13 cellular contexts compared by ENCODE assay signal in the genomic region with DNA sequence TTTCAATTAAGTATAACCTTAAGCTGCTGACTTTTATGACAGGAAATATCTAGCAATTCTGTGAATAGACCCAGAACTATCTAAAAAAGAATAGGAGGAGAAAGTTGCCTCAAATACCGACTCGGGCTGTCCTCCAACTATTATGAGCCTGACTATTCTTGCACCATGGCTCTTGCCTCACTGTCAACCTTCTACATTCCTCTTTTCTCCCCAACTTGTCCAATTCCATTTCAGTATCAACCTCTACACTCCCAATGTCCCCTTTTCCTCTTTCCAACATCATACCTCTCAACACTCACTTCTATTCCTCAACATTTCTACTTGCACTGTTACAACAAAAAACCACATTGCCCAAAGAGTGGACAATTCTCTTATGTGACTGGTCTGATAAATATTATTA. TPM values are rescaled to one million over a fixed set of nuclear protein-coding genes. Genes with fewer than 3 reads are reported as not detected.
A peak's percentile ranks its signal among the peaks of the same experiment; 100 is the strongest.
DNase-seq lines count a peak whose midpoint lies in the region; ATAC-seq, FAIRE-seq and TF ChIP-seq lines count a peak whose summit lies in the region.
"Had no signal": no experiment of that assay in that cellular context is flagged by ENCODE, and none has a peak within 500 bp of the region (broad histone marks: within the 10 kb centered on the region; RNA-seq: fewer than 3 reads in every experiment).

No MANE protein-coding gene starts in this region.

- no peak for DNase-seq in CD4-positive, CD25-positive, alpha-beta regulatory T cell
- no peak for DNase-seq in GM23338 (ENCODE audit: low spot score)
- DNase-seq in activated CD8-positive, alpha-beta T cell treated with anti-CD3 and anti-CD28 coated beads for 36 hours, result no peak
- no peak for DNase-seq in naive thymus-derived CD4-positive, alpha-beta T cell
- no peak for DNase-seq in erythroblast (lab: John Stamatoyannopoulos, UW)
- no peak for DNase-seq in frontal cortex (ENCODE audit: low spot score in 2 of 2)
- DNase-seq in NCI-H774 (lab: John Stamatoyannopoulos, UW), result no peak
- no peak for DNase-seq in NCI-H526 (lab: John Stamatoyannopoulos, UW)
- DNase-seq: caudate nucleus, esophagus squamous epithelium, NCI-H187 treated with DMSO at 0.1 percent for 48 hours, spleen had no signal

- H3K9me3 ChIP-seq in CD4-positive, CD25-positive, alpha-beta regulatory T cell (ENCODE audit: control insufficient read depth in 2 of 2, low read length in 2 of 2), result no peaks in the 10 kb centered on the region
- no peaks in the 10 kb centered on the region for H3K9me3 ChIP-seq in naive thymus-derived CD4-positive, alpha-beta T cell (ENCODE audit: control insufficient read depth in 2 of 3, low read length in 3 of 3)
- H3K9me3 ChIP-seq: esophagus squamous epithelium, spleen had no signal

- POLR2A ChIA-PET in activated CD8-positive, alpha-beta T cell treated with anti-CD3 and anti-CD28 coated beads for 36 hours (lab: Charles Lee), result interaction anchor here (1.4 kb wide), 1 partner anchor 11 kb away, joined by 4 read pairs; no protein-coding TSS in a partner anchor
- POLR2A ChIA-PET in naive thymus-derived CD4-positive, alpha-beta T cell (lab: Charles Lee), result no interaction called here

- intact Hi-C loops in activated CD8-positive, alpha-beta T cell treated with anti-CD3 and anti-CD28 coated beads for 36 hours (cut with micrococcal nuclease), result no loop called here
- intact Hi-C loops in naive thymus-derived CD4-positive, alpha-beta T cell (cut with micrococcal nuclease), result loop anchor here (5.0 to 10.0 kb wide), 7 partner anchors 38 to 1605 kb away; a partner anchor contains a TSS

- H3K79me2 ChIP-seq in GM23338 (replicated peaks; ENCODE audit: insufficient read depth), result peaks cover 71% of the 10 kb centered on the region

- FAIRE-seq in frontal cortex (lab: Jason Lieb, UNC), result no peak
- FAIRE-seq: HTR-8/SVneo had no signal

- peaks cover 40 to 71% (median 51%) of the 10 kb centered on the region in 4 donors for H3K4me1 Mint-ChIP-seq in CD4-positive, CD25-positive, alpha-beta regulatory T cell
- peaks cover 27% of the 10 kb centered on the region for H3K4me1 Mint-ChIP-seq in GM23338
- peaks cover 51% of the 10 kb centered on the region for H3K4me1 Mint-ChIP-seq in activated CD8-positive, alpha-beta T cell treated with anti-CD3 and anti-CD28 coated beads for 36 hours (ENCODE audit: low read depth)
- peaks cover 32 to 76% (median 63%) of the 10 kb centered on the region in 7 donors for H3K4me1 Mint-ChIP-seq in naive thymus-derived CD4-positive, alpha-beta T cell

- no peaks in the 10 kb centered on the region for H3K27me3 Mint-ChIP-seq in CD4-positive, CD25-positive, alpha-beta regulatory T cell
- peaks cover 12% of the 10 kb centered on the region for H3K27me3 Mint-ChIP-seq in GM23338 (ENCODE audit: insufficient read depth, low read depth, poor library complexity)
- H3K27me3 Mint-ChIP-seq in activated CD8-positive, alpha-beta T cell treated with anti-CD3 and anti-CD28 coated beads for 36 hours, result no peaks in the 10 kb centered on the region
- no peaks in the 10 kb centered on the region for H3K27me3 Mint-ChIP-seq in naive thymus-derived CD4-positive, alpha-beta T cell

- H3K4me3 Mint-ChIP-seq in CD4-positive, CD25-positive, alpha-beta regulatory T cell, result peak overlapping the region in 3 of 4 donors; percentile 48 to 65 (median 62)
- peak overlapping the region; percentile 28; the same call in 2 of the 3 replicates for H3K4me3 Mint-ChIP-seq in GM23338
- H3K4me3 Mint-ChIP-seq in activated CD8-positive, alpha-beta T cell treated with anti-CD3 and anti-CD28 coated beads for 36 hours, result peak overlapping the region; percentile 46
- peak overlapping the region; percentile 3 to 66 (median 38) for H3K4me3 Mint-ChIP-seq in naive thymus-derived CD4-positive, alpha-beta T cell

- no peaks in the 10 kb centered on the region for H3K9me2 ChIP-seq in GM23338 (ENCODE audit: insufficient read depth)

- no peak for ATAC-seq in CD4-positive, CD25-positive, alpha-beta regulatory T cell (ENCODE audit: low read depth in 2 of 2)
- ATAC-seq in GM23338, result no peak
- ATAC-seq in activated CD8-positive, alpha-beta T cell treated with anti-CD3 and anti-CD28 coated beads for 36 hours, result no peak
- ATAC-seq in naive thymus-derived CD4-positive, alpha-beta T cell, result no peak

- peaks cover 11% of the 10 kb centered on the region for H3F3A ChIP-seq in GM23338 (replicated peaks; ENCODE audit: low read depth)

- H3K4me2 ChIP-seq in GM23338, result peak overlapping the region; percentile 44; the same call in 1 of the 2 replicates

- no peak overlapping the region for H3K27ac ChIP-seq in CD4-positive, CD25-positive, alpha-beta regulatory T cell (ENCODE audit: insufficient read depth, low read length, poor library complexity, severe bottlenecking)
- H3K27ac ChIP-seq in GM23338 (ENCODE audit: low read depth), result no peak overlapping the region
- no peak overlapping the region for H3K27ac ChIP-seq in naive thymus-derived CD4-positive, alpha-beta T cell (ENCODE audit: low read depth, low read length)
- H3K27ac ChIP-seq: esophagus squamous epithelium, spleen had no signal

- H3K9me3 Mint-ChIP-seq in CD4-positive, CD25-positive, alpha-beta regulatory T cell, result peaks cover 0 to 3% (median 0%) of the 10 kb centered on the region in 7 donors
- no peaks in the 10 kb centered on the region for H3K9me3 Mint-ChIP-seq in GM23338
- no peaks in the 10 kb centered on the region for H3K9me3 Mint-ChIP-seq in activated CD8-positive, alpha-beta T cell treated with anti-CD3 and anti-CD28 coated beads for 36 hours
- H3K9me3 Mint-ChIP-seq in naive thymus-derived CD4-positive, alpha-beta T cell, result peaks cover 0 to 4% (median 0%) of the 10 kb centered on the region in 11 donors

- H3K4me3 ChIP-seq in CD4-positive, CD25-positive, alpha-beta regulatory T cell (ENCODE audit: low read depth, low read length), result peak overlapping the region; percentile 38
- H3K4me3 ChIP-seq in GM23338, result no peak overlapping the region; the same call in 1 of the 2 replicates
- H3K4me3 ChIP-seq in naive thymus-derived CD4-positive, alpha-beta T cell (ENCODE audit: low read length), result no peak overlapping the region
- H3K4me3 ChIP-seq: esophagus squamous epithelium, spleen had no signal

- no peak overlapping the region for H2AFZ ChIP-seq in GM23338

- no peak for TF ChIP-seq POLR2A in erythroblast (IDR thresholded peaks at IDR 0.05; ENCODE audit: low read length)

- H3K36me3 Mint-ChIP-seq in CD4-positive, CD25-positive, alpha-beta regulatory T cell, result peaks cover 12% of the 10 kb centered on the region
- H3K36me3 Mint-ChIP-seq in GM23338 (ENCODE audit: low read depth), result peaks cover 4% of the 10 kb centered on the region; the same call in 2 of the 3 replicates
- peaks cover 22% of the 10 kb centered on the region for H3K36me3 Mint-ChIP-seq in activated CD8-positive, alpha-beta T cell treated with anti-CD3 and anti-CD28 coated beads for 36 hours (ENCODE audit: low read depth)
- peaks cover 0 to 7% (median 3%) of the 10 kb centered on the region in 5 donors for H3K36me3 Mint-ChIP-seq in naive thymus-derived CD4-positive, alpha-beta T cell

- CTCF ChIA-PET in activated CD8-positive, alpha-beta T cell treated with anti-CD3 and anti-CD28 coated beads for 36 hours (lab: Charles Lee), result interaction anchor here (0.8 to 1.0 kb wide), 2 partner anchors 85 to 298 kb away, joined by 3 read pairs; a partner anchor contains a TSS
- CTCF ChIA-PET in naive thymus-derived CD4-positive, alpha-beta T cell (lab: Charles Lee), result no interaction called here

- H3K4me1 ChIP-seq in CD4-positive, CD25-positive, alpha-beta regulatory T cell (ENCODE audit: control insufficient read depth, insufficient read depth, low read length, poor library complexity, severe bottlenecking), result peaks cover 38% of the 10 kb centered on the region
- H3K4me1 ChIP-seq in GM23338 (ENCODE audit: insufficient read depth), result peaks cover 16% of the 10 kb centered on the region
- peaks cover 15 to 42% of the 10 kb centered on the region in 2 donors for H3K4me1 ChIP-seq in naive thymus-derived CD4-positive, alpha-beta T cell (ENCODE audit: control insufficient read depth in 2 of 2, insufficient read depth in 2 of 2, low read length in 2 of 2)

- peak overlapping the region in 1 of 3 donors; percentile 71 for H3K27ac Mint-ChIP-seq in CD4-positive, CD25-positive, alpha-beta regulatory T cell
- H3K27ac Mint-ChIP-seq in GM23338, result no peak overlapping the region
- H3K27ac Mint-ChIP-seq in activated CD8-positive, alpha-beta T cell treated with anti-CD3 and anti-CD28 coated beads for 36 hours, result peak overlapping the region; percentile 8
- peak overlapping the region in 3 of 9 donors; percentile 2 to 62 (median 25) for H3K27ac Mint-ChIP-seq in naive thymus-derived CD4-positive, alpha-beta T cell

- peaks cover 9% of the 10 kb centered on the region; the same call in 1 of the 2 replicates for H4K20me1 ChIP-seq in GM23338 (replicated peaks; ENCODE audit: insufficient read depth)

- H3K36me3 ChIP-seq in CD4-positive, CD25-positive, alpha-beta regulatory T cell (ENCODE audit: control insufficient read depth, insufficient read depth, low read length), result peaks cover 7% of the 10 kb centered on the region
- no peaks in the 10 kb centered on the region for H3K36me3 ChIP-seq in GM23338 (ENCODE audit: insufficient read depth)
- peaks cover 0 to 4% (median 0%) of the 10 kb centered on the region in 3 experiments for H3K36me3 ChIP-seq in naive thymus-derived CD4-positive, alpha-beta T cell (ENCODE audit: control insufficient read depth in 2 of 3, insufficient read depth in 3 of 3, low read length in 3 of 3)
- H3K36me3 ChIP-seq: esophagus squamous epithelium had no signal

- no peak for TF ChIP-seq CTCF in GM23338 (conservative IDR thresholded peaks at IDR 0.05; ENCODE audit: low read depth in 2 of 2)
- TF ChIP-seq CTCF in activated CD8-positive, alpha-beta T cell treated with anti-CD3 and anti-CD28 coated beads for 36 hours (IDR thresholded peaks at IDR 0.05), result no peak

- no peaks in the 10 kb centered on the region for H3K27me3 ChIP-seq in CD4-positive, CD25-positive, alpha-beta regulatory T cell (ENCODE audit: control insufficient read depth, insufficient read depth, low read length)
- no peaks in the 10 kb centered on the region for H3K27me3 ChIP-seq in GM23338 (ENCODE audit: insufficient read depth)
- no peaks in the 10 kb centered on the region for H3K27me3 ChIP-seq in naive thymus-derived CD4-positive, alpha-beta T cell (ENCODE audit: control insufficient read depth in 2 of 2, insufficient read depth in 2 of 2, low read length in 2 of 2)
- H3K27me3 ChIP-seq: esophagus squamous epithelium, spleen had no signal

RNA-seq across cellular contexts. Expression of a gene that starts 2.3 kb away (rescaled TPM):
- total RNA-seq in CD4-positive, CD25-positive, alpha-beta regulatory T cell, result 52.8 TPM
- 10 to 100 TPM; 24.2 to 39.4 (median 26.3) TPM for polyA plus RNA-seq in CD4-positive, CD25-positive, alpha-beta regulatory T cell
- 81.9 and 107 TPM in 2 replicates for total RNA-seq in GM23338 (2014; rRNA removed; shearing (Covaris generic))
- polyA plus RNA-seq in GM23338 (2016; fragmentation: Nextera tagmentation; extraction: Ambion mirVana), result 24.2 and 33.4 TPM in 2 replicates
- total RNA-seq in activated CD8-positive, alpha-beta T cell treated with anti-CD3 and anti-CD28 coated beads for 36 hours, result 10 to 100 TPM; 37.7 to 39.5 TPM
- total RNA-seq in naive thymus-derived CD4-positive, alpha-beta T cell, result 10 to 100 TPM; 40.9 to 76.1 (median 59.5) TPM
- 10 to 100 TPM; 33.5 to 42.2 TPM for polyA plus RNA-seq in naive thymus-derived CD4-positive, alpha-beta T cell
- total RNA-seq in frontal cortex, result 134 TPM
